ENCODE assay signal across 9 cellular contexts in the genomic region with DNA sequence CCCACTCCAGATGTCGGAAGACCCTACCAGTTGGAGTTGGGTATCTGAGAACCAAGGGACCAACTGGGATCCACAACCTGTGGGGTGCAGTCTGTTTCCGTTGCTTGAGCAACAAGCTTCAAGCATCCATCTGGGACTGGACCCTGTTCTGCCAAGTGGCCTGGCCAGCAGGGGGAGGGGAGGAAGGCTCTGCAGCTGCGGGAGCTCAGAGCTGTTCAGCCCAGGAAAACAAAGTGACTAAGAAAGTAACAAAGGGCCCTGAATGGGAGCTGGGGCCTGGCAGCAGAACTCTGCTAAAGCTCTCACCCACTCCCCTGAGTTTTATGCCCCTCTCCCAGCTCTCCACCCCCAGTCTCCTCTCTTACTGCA. TPM values are rescaled to one million over a fixed set of nuclear protein-coding genes. Genes with fewer than 3 reads are reported as not detected.
DNase-seq lines count a peak whose midpoint lies in the region; ATAC-seq, FAIRE-seq and TF ChIP-seq lines count a peak whose summit lies in the region.
"Had no signal": no experiment of that assay in that cellular context is flagged by ENCODE, and none has a peak within 500 bp of the region (broad histone marks: within the 10 kb centered on the region; RNA-seq: fewer than 3 reads in every experiment).

No MANE protein-coding gene starts in this region.

- H3K27ac ChIP-seq in HUES64 (ENCODE audit: low read depth, low read length) (peak overlapping the region; percentile 77), H1 (ENCODE audit: low read depth, low read length) (peak overlapping the region; percentile 29; the same call in 1 of the 2 replicates), layer of hippocampus (ENCODE audit: low read depth, low read length) (peak overlapping the region; percentile 92)

- TF ChIP-seq POLR2A in H1 (IDR thresholded peaks at IDR 0.05; ENCODE audit: control extremely low read depth in 1 of 2, low read depth in 2 of 2, low read length in 2 of 2) = no peak

- H4K91ac ChIP-seq in H1 (replicated peaks; ENCODE audit: insufficient read length, low read length) = peak overlapping the region; percentile 86

- no peaks in the 10 kb centered on the region; the same call in none of the 2 replicates for H3K79me1 ChIP-seq in H1 (ENCODE audit: low read depth, low read length)

- H3K79me2 ChIP-seq in H1 (ENCODE audit: control insufficient read depth in 1 of 2, insufficient read depth in 2 of 2, low read length in 2 of 2) = peaks cover 0 to 21% of the 10 kb centered on the region in 2 experiments; a peak in 1 of 4 replicates

- H3K9me3 ChIP-seq in HUES64 (ENCODE audit: insufficient read depth, low read depth, low read length) (no peaks in the 10 kb centered on the region), H1 (ENCODE audit: insufficient read depth in 2 of 2, low read depth in 1 of 2, low read length in 1 of 2) (no peaks in the 10 kb centered on the region)

- FAIRE-seq in H1 (lab: Jason Lieb, UNC) (no peak), urothelium cell line (lab: Jason Lieb, UNC) (no peak)
- FAIRE-seq: RCC 7860 had no signal

- peaks cover 75% of the 10 kb centered on the region for H3K4me1 ChIP-seq in HUES64 (ENCODE audit: insufficient read depth, low read length)
- peaks cover 28 to 62% (median 51%) of the 10 kb centered on the region in 4 experiments for H3K4me1 ChIP-seq in H1 (replicated peaks in 1 of 4; ENCODE audit: control insufficient read depth in 3 of 4, insufficient read depth in 4 of 4, low read length in 3 of 4)

- H3K4me3 ChIP-seq in HUES64 (ENCODE audit: low read length) = no peak overlapping the region
- H3K4me3 ChIP-seq in H1 (ENCODE audit: extremely low read depth in 1 of 4, insufficient read depth in 2 of 4, low read depth in 3 of 4, low read length in 4 of 4) = peak overlapping the region in 1 of 4 experiments; percentile 38; a peak in 1 of 8 replicates

- H2AK5ac ChIP-seq in H1 (ENCODE audit: low read depth, low read length) = peak overlapping the region; percentile 97

- peak overlapping the region; percentile 66 for H4K8ac ChIP-seq in H1 (ENCODE audit: extremely low read depth, insufficient read depth, low read length)

- DNase-seq in H1 (ENCODE audit: low read depth in 1 of 2, low spot score in 2 of 2) (peak in 1 of 2 experiments; percentile 63), superior temporal gyrus (ENCODE audit: extremely low spot score) (peak; percentile 94), urothelium cell line (ENCODE audit: low spot score) (no peak), HT-29 (ENCODE audit: low spot score) (no peak)

- POLR2A ChIA-PET in H1 (lab: Charles Lee; ENCODE audit: partially characterized antibody) = interaction anchor here (0.8 to 21.2 kb wide), 8 partner anchors 10 to 249 kb away, joined by 3 to 643 read pairs (median 4); a partner anchor contains a TSS

- peak overlapping the region; percentile 26 for H3K9ac ChIP-seq in HUES64 (ENCODE audit: low read depth, low read length)
- H3K9ac ChIP-seq in H1 (replicated peaks in 1 of 4; ENCODE audit: extremely low read depth in 1 of 4, low read depth in 3 of 4, low read length in 3 of 4) = peak overlapping the region in 1 of 4 experiments; percentile 9; a peak in 1 of 7 replicates

- H3K4ac ChIP-seq in H1 (replicated peaks; ENCODE audit: insufficient read length, low read depth, low read length) = peak overlapping the region; percentile 82

- H3K27me3 ChIP-seq in HUES64 (ENCODE audit: insufficient read depth, low read length) = no peaks in the 10 kb centered on the region
- H3K27me3 ChIP-seq in H1 (replicated peaks in 1 of 4; ENCODE audit: control insufficient read depth in 3 of 4, extremely low read depth in 1 of 4, insufficient read depth in 3 of 4, low read length in 3 of 4) = no peaks in the 10 kb centered on the region; a peak in 1 of 7 replicates
- no peaks in the 10 kb centered on the region for H3K27me3 ChIP-seq in layer of hippocampus (ENCODE audit: control insufficient read depth, insufficient read depth, low read length)

- peak overlapping the region; percentile 60 for H2BK120ac ChIP-seq in H1 (replicated peaks; ENCODE audit: low read depth, low read length)

- peak overlapping the region; percentile 80; the same call in 1 of the 2 replicates for H2BK5ac ChIP-seq in H1 (ENCODE audit: low read depth, low read length)

- no peak overlapping the region for H3K14ac ChIP-seq in H1 (ENCODE audit: insufficient read length)

- CTCF ChIA-PET in H1 (lab: Charles Lee; ENCODE audit: partially characterized antibody) = interaction anchor here (0.6 to 5.5 kb wide), 15 partner anchors 8 to 1287 kb away, joined by 3 to 80 read pairs (median 4); no protein-coding TSS in a partner anchor

- no peak overlapping the region for H2AFZ ChIP-seq in H1 (ENCODE audit: low read length)

- H3K23ac ChIP-seq in H1 (ENCODE audit: insufficient read length) = no peak overlapping the region

- peak; percentile 20 to 48 (median 38); a peak in 2 of 4 replicates for TF ChIP-seq CTCF in H1 (IDR thresholded peaks at IDR 0.05; ENCODE audit: control extremely low read depth in 1 of 3, insufficient read depth in 1 of 3, low read depth in 1 of 3, low read length in 3 of 3)

- H2BK15ac ChIP-seq in H1 (ENCODE audit: low read length) = peak overlapping the region; percentile 90; the same call in 1 of the 2 replicates

- peaks cover 7% of the 10 kb centered on the region; the same call in 1 of the 2 replicates for H3K23me2 ChIP-seq in H1 (ENCODE audit: low read depth, low read length)

- TF ChIP-seq EP300 in H1 (IDR thresholded peaks at IDR 0.05; ENCODE audit: borderline replicate concordance in 1 of 2, low read depth in 2 of 2, low read length in 2 of 2) = no peak

- H3K36me3 ChIP-seq in HUES64 (ENCODE audit: insufficient read depth, low read length) (peaks cover 46% of the 10 kb centered on the region), H1 (ENCODE audit: control insufficient read depth in 2 of 4, insufficient read depth in 4 of 4, low read length in 3 of 4) (peaks cover 0 to 44% (median 6%) of the 10 kb centered on the region in 4 experiments; a peak in 5 of 8 replicates)

- H3K4me2 ChIP-seq in H1 (ENCODE audit: insufficient read depth in 1 of 2, low read depth in 2 of 2, low read length in 2 of 2) = peak overlapping the region; percentile 51 to 61

- 54% methylated on average over 3 of the region's 3 CpGs for whole genome bisulfite sequencing in HUES64
- whole genome bisulfite sequencing in H1 (ENCODE audit: extremely low coverage in 1 of 2, insufficient coverage in 1 of 2, insufficient read length in 1 of 2, insufficient replicate concordance in 2 of 2, low coverage in 1 of 2, low lambda C conversion rate in 2 of 2, missing lambda C conversion rate in 1 of 2), 2 experiments = 62% methylated on average over 3 of the region's 3 CpGs; no CpG with 5 or more reads in 1 of the 2 experiments

- TF ChIP-seq RAD21 in H1 (IDR thresholded peaks at IDR 0.05 in 1 of 2, conservative IDR thresholded peaks at IDR 0.05 in 1 of 2; ENCODE audit: low read depth in 2 of 2, low read length in 2 of 2) = peak; percentile 23 to 46; a peak in 3 of 4 replicates

- no peak for ATAC-seq in GM21528 (IDR thresholded peaks at IDR 0.05; ENCODE audit: low FRiP score, unreplicated experiment)
- ATAC-seq in GM18520 (IDR thresholded peaks at IDR 0.05; ENCODE audit: unreplicated experiment) = no peak

- peak overlapping the region; percentile 93 for H2BK12ac ChIP-seq in H1 (ENCODE audit: low read depth, low read length)

- peak overlapping the region; percentile 60 for H3K56ac ChIP-seq in H1 (replicated peaks; ENCODE audit: insufficient read length, low read depth, low read length)

- H4K20me1 ChIP-seq in H1 (replicated peaks in 1 of 2; ENCODE audit: control insufficient read depth in 1 of 2, insufficient read depth in 2 of 2, low read length in 2 of 2) = peaks cover 0 to 3% of the 10 kb centered on the region in 2 experiments

- peak overlapping the region; percentile 37 for H4K5ac ChIP-seq in H1 (ENCODE audit: insufficient read length, low read depth, low read length)

- peak overlapping the region; percentile 72 for H3K18ac ChIP-seq in H1 (ENCODE audit: extremely low read depth, low read length)

- H2BK20ac ChIP-seq in H1 (ENCODE audit: low read length) = 0 out of 2 replicates have a peak overlapping the region, but pooled peaks have one; percentile 87

RNA-seq across cellular contexts. Expression of a gene that starts 2.7 kb away (rescaled TPM):
- polyA plus RNA-seq in HUES64 (2013, experiment 1 of 2) = 66.2 TPM
- polyA plus RNA-seq in HUES64 (2013, experiment 2 of 2) = 76.8 TPM
- 96.8 and 98.8 TPM in 2 replicates for total RNA-seq in H1 (2021; fragmentation: NEBNext Ultra II Directional; extraction: Animal tissue kit (Norgen Biotek cat#: 25700))
- polyA plus RNA-seq in H1 (2011; rRNA removed) = 82.7 and 131 TPM in 2 replicates
- 84.9 TPM for polyA plus RNA-seq in H1 (2011; cell fraction: cytosol; rRNA removed)
- 193 TPM for polyA plus RNA-seq in H1 (2011; cell fraction: nucleus; rRNA removed)
- polyA plus RNA-seq in H1 (2012, experiment 1 of 2) = 68.1 to 113 TPM (median 105 TPM) in 4 replicates
- polyA plus RNA-seq in H1 (2012, experiment 2 of 2) = 96.2 TPM
- 58.3 TPM for polyA plus RNA-seq in H1 (2013, experiment 1 of 2)
- 62.9 TPM for polyA plus RNA-seq in H1 (2013, experiment 2 of 2)
- polyA minus RNA-seq in H1 (2011; rRNA and poly(A)+ RNA removed) = 166 and 223 TPM in 2 replicates
- 121 TPM for polyA minus RNA-seq in H1 (2011; cell fraction: cytosol; rRNA and poly(A)+ RNA removed)
- 106 TPM for polyA minus RNA-seq in H1 (2011; cell fraction: nucleus; rRNA and poly(A)+ RNA removed)
- total RNA-seq in HT-29 (2014; rRNA removed; shearing (Covaris generic)) = 9.2 and 12.3 TPM in 2 replicates

RNA-seq across cellular contexts. Expression of a gene that starts 17.7 kb away (rescaled TPM):
- polyA plus RNA-seq in HUES64 (2013, experiment 1 of 2) = 32.8 TPM
- 33.0 TPM for polyA plus RNA-seq in HUES64 (2013, experiment 2 of 2)
- total RNA-seq in H1 (2021; fragmentation: NEBNext Ultra II Directional; extraction: Animal tissue kit (Norgen Biotek cat#: 25700)) = 84.3 and 86.6 TPM in 2 replicates
- 53.3 and 85.6 TPM in 2 replicates for polyA plus RNA-seq in H1 (2011; rRNA removed)
- 27.4 TPM for polyA plus RNA-seq in H1 (2011; cell fraction: cytosol; rRNA removed)
- 76.1 TPM for polyA plus RNA-seq in H1 (2011; cell fraction: nucleus; rRNA removed)
- 66.6 to 76.2 TPM (median 71.2 TPM) in 4 replicates for polyA plus RNA-seq in H1 (2012, experiment 1 of 2)
- 72.7 TPM for polyA plus RNA-seq in H1 (2012, experiment 2 of 2)
- 46.6 TPM for polyA plus RNA-seq in H1 (2013, experiment 1 of 2)
- polyA plus RNA-seq in H1 (2013, experiment 2 of 2) = 43.2 TPM
- polyA minus RNA-seq in H1 (2011; rRNA and poly(A)+ RNA removed) = 45.1 and 58.5 TPM in 2 replicates
- polyA minus RNA-seq in H1 (2011; cell fraction: cytosol; rRNA and poly(A)+ RNA removed) = 39.3 TPM
- 53.5 TPM for polyA minus RNA-seq in H1 (2011; cell fraction: nucleus; rRNA and poly(A)+ RNA removed)
- 37.5 and 43.7 TPM in 2 replicates for total RNA-seq in HT-29 (2014; rRNA removed; shearing (Covaris generic))

RNA-seq across cellular contexts. Expression of a gene that starts 48.1 kb away (rescaled TPM):
- polyA plus RNA-seq in HUES64 (2013, experiment 1 of 2) = not detected
- polyA plus RNA-seq in HUES64 (2013, experiment 2 of 2) = not detected
- 0.19 and 0.38 TPM in 2 replicates for total RNA-seq in H1 (2021; fragmentation: NEBNext Ultra II Directional; extraction: Animal tissue kit (Norgen Biotek cat#: 25700))
- 0.05 and 0.06 TPM in 2 replicates for polyA plus RNA-seq in H1 (2011; rRNA removed)
- polyA plus RNA-seq in H1 (2011; cell fraction: cytosol; rRNA removed) = 0.18 TPM
- 0.76 TPM for polyA plus RNA-seq in H1 (2011; cell fraction: nucleus; rRNA removed)
- 0.13 to 0.39 TPM (median 0.19 TPM) in 3 of 4 replicates, not detected in the other for polyA plus RNA-seq in H1 (2012, experiment 1 of 2)
- 0.14 TPM for polyA plus RNA-seq in H1 (2012, experiment 2 of 2)
- polyA plus RNA-seq in H1 (2013, experiment 1 of 2) = 0.14 TPM
- polyA plus RNA-seq in H1 (2013, experiment 2 of 2) = 0.09 TPM
- not detected in 2 replicates for polyA minus RNA-seq in H1 (2011; rRNA and poly(A)+ RNA removed)
- polyA minus RNA-seq in H1 (2011; cell fraction: cytosol; rRNA and poly(A)+ RNA removed) = not detected
- not detected for polyA minus RNA-seq in H1 (2011; cell fraction: nucleus; rRNA and poly(A)+ RNA removed)
- 0.05 TPM in 2 replicates for total RNA-seq in HT-29 (2014; rRNA removed; shearing (Covaris generic))

Comparison
In these comparisons a context has a peak if more than half of its experiments do, and no peak if none do; other contexts are left out.
1. H3K27ac ChIP-seq: peak in every context shown above with its lines; median percentile 92 in layer of hippocampus; 77 in HUES64; 29 in H1.